ENCODE assay signal across 8 cellular contexts in genomic region chr17:43021739-43022512, GRCh38. TPM values are rescaled to one million over a fixed set of nuclear protein-coding genes. Genes with fewer than 3 reads are reported as not detected.
DNase-seq lines count a peak whose midpoint lies in the region; ATAC-seq lines count a peak whose summit lies in the region.

Gene VAT1, minus strand, starts transcription at chr17:43022385. Its CDS starts 63 bp downstream, at chr17:43022322.

- DNase-seq in COLO829 (ENCODE audit: low spot score) (peak; percentile 75), NOMO-1 (lab: John Stamatoyannopoulos, UW; ENCODE audit: unreplicated experiment in 2 of 2) (peak; percentile 41 to 69), lung microvascular endothelial cell (ENCODE audit: low read depth in 2 of 2) (peak; percentile 76 to 78)
- DNase-seq in activated CD8-positive, alpha-beta memory T cell treated with anti-CD3 and anti-CD28 coated beads, Interleukin-2, amount 10 ng/mL, durations not matched to agents 7 days and 5 days = peak; percentile 66
- peak; percentile 40 to 46 (median 45) for DNase-seq in effector memory CD8-positive, alpha-beta T cell
- peak; percentile 42 for DNase-seq in stimulated activated CD8-positive, alpha-beta memory T cell treated with anti-CD3 and anti-CD28 coated beads, Interleukin-12 subunit alpha, Interleukin-12 subunit beta, amount 100 ng/mL, for 4 hours (ENCODE audit: low read depth)

- peak within 1 kb of the TSS; percentile 81 for H3K4me3 Mint-ChIP-seq in activated CD8-positive, alpha-beta memory T cell treated with anti-CD3 and anti-CD28 coated beads, Interleukin-2, amount 10 ng/mL, durations not matched to agents 7 days and 5 days
- H3K4me3 Mint-ChIP-seq in effector memory CD8-positive, alpha-beta T cell = peak within 1 kb of the TSS; percentile 84 to 92

- CTCF ChIA-PET in activated CD8-positive, alpha-beta memory T cell treated with anti-CD3 and anti-CD28 coated beads, Interleukin-2, amount 10 ng/mL, durations not matched to agents 7 days and 5 days (lab: Charles Lee) = interaction anchor here (1.0 to 1.2 kb wide), 3 partner anchors 9 to 24 kb away, joined by 3 to 6 read pairs (median 6); partner anchors contain the start of gene IFI35

- peaks cover 31% of the 10 kb centered on the region for H3K4me1 Mint-ChIP-seq in activated CD8-positive, alpha-beta memory T cell treated with anti-CD3 and anti-CD28 coated beads, Interleukin-2, amount 10 ng/mL, durations not matched to agents 7 days and 5 days
- peaks cover 32 to 42% of the 10 kb centered on the region in 2 donors for H3K4me1 Mint-ChIP-seq in effector memory CD8-positive, alpha-beta T cell (ENCODE audit: low read depth in 2 of 2)

- no peaks in the 10 kb centered on the region for H3K36me3 Mint-ChIP-seq in activated CD8-positive, alpha-beta memory T cell treated with anti-CD3 and anti-CD28 coated beads, Interleukin-2, amount 10 ng/mL, durations not matched to agents 7 days and 5 days
- peaks cover 27% of the 10 kb centered on the region for H3K36me3 Mint-ChIP-seq in effector memory CD8-positive, alpha-beta T cell (ENCODE audit: insufficient read depth)

- ATAC-seq in HG02885 (IDR thresholded peaks at IDR 0.05; ENCODE audit: poor library complexity, unreplicated experiment) (peak; percentile 43), HG02840 (IDR thresholded peaks at IDR 0.05; ENCODE audit: low FRiP score, unreplicated experiment) (no peak)
- ATAC-seq in activated CD8-positive, alpha-beta memory T cell treated with anti-CD3 and anti-CD28 coated beads, Interleukin-2, amount 10 ng/mL, durations not matched to agents 7 days and 5 days = peak; percentile 73
- peak; percentile 44 for ATAC-seq in effector memory CD8-positive, alpha-beta T cell (replicated peaks)

- H3K27me3 Mint-ChIP-seq in activated CD8-positive, alpha-beta memory T cell treated with anti-CD3 and anti-CD28 coated beads, Interleukin-2, amount 10 ng/mL, durations not matched to agents 7 days and 5 days = peaks cover 23% of the 10 kb centered on the region
- no peaks in the 10 kb centered on the region for H3K27me3 Mint-ChIP-seq in effector memory CD8-positive, alpha-beta T cell

- no peaks in the 10 kb centered on the region for H3K9me3 Mint-ChIP-seq in activated CD8-positive, alpha-beta memory T cell treated with anti-CD3 and anti-CD28 coated beads, Interleukin-2, amount 10 ng/mL, durations not matched to agents 7 days and 5 days (ENCODE audit: low read depth)
- no peaks in the 10 kb centered on the region for H3K9me3 Mint-ChIP-seq in effector memory CD8-positive, alpha-beta T cell

- H3K27ac Mint-ChIP-seq in activated CD8-positive, alpha-beta memory T cell treated with anti-CD3 and anti-CD28 coated beads, Interleukin-2, amount 10 ng/mL, durations not matched to agents 7 days and 5 days = no peak within 1 kb of the TSS
- H3K27ac Mint-ChIP-seq in effector memory CD8-positive, alpha-beta T cell = peak within 1 kb of the TSS in 1 of 2 donors; percentile 67

RNA-seq across cellular contexts. Expression of gene VAT1, which starts in this region (rescaled TPM):
- 10 to 100 TPM; 10.7 to 16.8 TPM for total RNA-seq in activated CD8-positive, alpha-beta memory T cell treated with anti-CD3 and anti-CD28 coated beads, Interleukin-2, amount 10 ng/mL, durations not matched to agents 7 days and 5 days
- 155 and 161 TPM in 2 replicates for total RNA-seq in lung microvascular endothelial cell
